Comparison of ENCODE assay signal across 10 cellular contexts in genomic region chr9:123927625-123928308, GRCh38. TPM values are rescaled to one million over a fixed set of nuclear protein-coding genes. Genes with fewer than 3 reads are reported as not detected.
DNase-seq lines count a peak whose midpoint lies in the region; ATAC-seq and TF ChIP-seq lines count a peak whose summit lies in the region.
"Had no signal": no experiment of that assay in that cellular context is flagged by ENCODE, and none has a peak within 500 bp of the region (broad histone marks: within the 10 kb centered on the region; RNA-seq: fewer than 3 reads in every experiment).

No MANE protein-coding gene starts in this region.

- CTCF ChIA-PET in activated CD4-positive, alpha-beta memory T cell treated with anti-CD3 and anti-CD28 coated beads for 36 hours (lab: Charles Lee), result no interaction called here
- CTCF ChIA-PET in activated CD4-positive, alpha-beta memory T cell treated with anti-CD3 and anti-CD28 coated beads, Interleukin-2, amount 10 ng/mL, durations not matched to agents 7 days and 5 days (lab: Charles Lee), result interaction anchor here (0.6 kb wide), 1 partner anchor 527 kb away, joined by 3 read pairs; no protein-coding TSS in a partner anchor
- CTCF ChIA-PET in OCI-LY7 (lab: Charles Lee; ENCODE audit: unreplicated experiment) (no interaction called here), HEK293T (lab: Yijun Ruan, JAX) (no interaction called here)

- peaks cover 10% of the 10 kb centered on the region for H3K36me3 Mint-ChIP-seq in activated CD4-positive, alpha-beta memory T cell treated with anti-CD3 and anti-CD28 coated beads for 36 hours
- H3K36me3 Mint-ChIP-seq in activated CD4-positive, alpha-beta memory T cell treated with anti-CD3 and anti-CD28 coated beads, Interleukin-2, amount 10 ng/mL, durations not matched to agents 7 days and 5 days (ENCODE audit: low read depth), result peaks cover 6% of the 10 kb centered on the region
- H3K36me3 Mint-ChIP-seq in stimulated activated memory B cell treated with anti-CD40 and anti-IgM and Interleukin-4, amounts not matched to agents 10 μg/mL and 1 μg/mL and 100 μg/mL, for 72 hours, result peaks cover 16% of the 10 kb centered on the region

- H3K36me3 ChIP-seq in OCI-LY7 (ENCODE audit: insufficient read depth, low read length) (peaks cover 5% of the 10 kb centered on the region; the same call in 1 of the 2 replicates), ascending aorta (no peaks in the 10 kb centered on the region)

- H3K4me1 ChIP-seq in OCI-LY7 (ENCODE audit: insufficient read depth, low read length, poor library complexity, severe bottlenecking) (peaks cover 46% of the 10 kb centered on the region), ascending aorta (peaks cover 2 to 6% of the 10 kb centered on the region in 2 donors)

- H2AFZ ChIP-seq in OCI-LY7 (ENCODE audit: low read length), result no peak overlapping the region

- H3K9me3 ChIP-seq in OCI-LY7 (ENCODE audit: low read length) (peaks cover 7% of the 10 kb centered on the region; the same call in 1 of the 2 replicates), ascending aorta (no peaks in the 10 kb centered on the region)

- H4K20me1 ChIP-seq in OCI-LY7 (ENCODE audit: insufficient read depth, low read length), result peaks cover 10% of the 10 kb centered on the region; the same call in 1 of the 2 replicates

- intact Hi-C loops in activated CD4-positive, alpha-beta memory T cell treated with anti-CD3 and anti-CD28 coated beads for 36 hours (cut with micrococcal nuclease), result loop anchor here (5.0 kb wide), 3 partner anchors 70 to 380 kb away; no protein-coding TSS in a partner anchor
- intact Hi-C loops in OCI-LY7 (cut with micrococcal nuclease; ENCODE audit: unreplicated experiment) (loop anchor here (1.0 kb wide), 1 partner anchor 248 kb away; no protein-coding TSS in a partner anchor), ascending aorta (cut with DNase I) (loop anchor here (10.0 kb wide), 2 partner anchors 487 to 1663 kb away; partner anchors contain the start of genes MRRF, PSMB7 and RBM18)

- H3K9me3 Mint-ChIP-seq in activated CD4-positive, alpha-beta memory T cell treated with anti-CD3 and anti-CD28 coated beads for 36 hours, result peaks cover 5% of the 10 kb centered on the region
- H3K9me3 Mint-ChIP-seq in activated CD4-positive, alpha-beta memory T cell treated with anti-CD3 and anti-CD28 coated beads, Interleukin-2, amount 10 ng/mL, durations not matched to agents 7 days and 5 days, result no peaks in the 10 kb centered on the region
- peaks cover 2% of the 10 kb centered on the region for H3K9me3 Mint-ChIP-seq in stimulated activated memory B cell treated with anti-CD40 and anti-IgM and Interleukin-4, amounts not matched to agents 10 μg/mL and 1 μg/mL and 100 μg/mL, for 72 hours

- H3K4me1 Mint-ChIP-seq in activated CD4-positive, alpha-beta memory T cell treated with anti-CD3 and anti-CD28 coated beads for 36 hours (ENCODE audit: low read depth), result peaks cover 32% of the 10 kb centered on the region
- H3K4me1 Mint-ChIP-seq in activated CD4-positive, alpha-beta memory T cell treated with anti-CD3 and anti-CD28 coated beads, Interleukin-2, amount 10 ng/mL, durations not matched to agents 7 days and 5 days, result peaks cover 34% of the 10 kb centered on the region
- H3K4me1 Mint-ChIP-seq in stimulated activated memory B cell treated with anti-CD40 and anti-IgM and Interleukin-4, amounts not matched to agents 10 μg/mL and 1 μg/mL and 100 μg/mL, for 72 hours, result peaks cover 27% of the 10 kb centered on the region

- H3K27ac Mint-ChIP-seq in activated CD4-positive, alpha-beta memory T cell treated with anti-CD3 and anti-CD28 coated beads for 36 hours, result no peak overlapping the region
- H3K27ac Mint-ChIP-seq in activated CD4-positive, alpha-beta memory T cell treated with anti-CD3 and anti-CD28 coated beads, Interleukin-2, amount 10 ng/mL, durations not matched to agents 7 days and 5 days, result no peak overlapping the region
- peak overlapping the region; percentile 73 for H3K27ac Mint-ChIP-seq in stimulated activated memory B cell treated with anti-CD40 and anti-IgM and Interleukin-4, amounts not matched to agents 10 μg/mL and 1 μg/mL and 100 μg/mL, for 72 hours

- H3K27ac ChIP-seq in OCI-LY7 (ENCODE audit: low read depth, low read length, poor library complexity, severe bottlenecking), result peak overlapping the region; percentile 62
- no peak overlapping the region for H3K27ac ChIP-seq in ascending aorta
- H3K27ac ChIP-seq: C4-2B had no signal

- H3K4me3 ChIP-seq in OCI-LY7 (ENCODE audit: low read depth, low read length, poor library complexity, severe bottlenecking) (peak overlapping the region; percentile 74), ascending aorta (peak overlapping the region in 1 of 2 donors; percentile 95)

- H3K4me3 Mint-ChIP-seq in activated CD4-positive, alpha-beta memory T cell treated with anti-CD3 and anti-CD28 coated beads for 36 hours, result peak overlapping the region; percentile 35
- H3K4me3 Mint-ChIP-seq in activated CD4-positive, alpha-beta memory T cell treated with anti-CD3 and anti-CD28 coated beads, Interleukin-2, amount 10 ng/mL, durations not matched to agents 7 days and 5 days, result no peak overlapping the region
- peak overlapping the region; percentile 15 for H3K4me3 Mint-ChIP-seq in stimulated activated memory B cell treated with anti-CD40 and anti-IgM and Interleukin-4, amounts not matched to agents 10 μg/mL and 1 μg/mL and 100 μg/mL, for 72 hours

- no peak for TF ChIP-seq CTCF in OCI-LY7 (conservative IDR thresholded peaks at IDR 0.05; ENCODE audit: low read length)
- TF ChIP-seq CTCF in ascending aorta (IDR thresholded peaks at IDR 0.05), result no peak

- ATAC-seq in stimulated activated memory B cell treated with anti-CD40 and anti-IgM and Interleukin-4, amounts not matched to agents 10 μg/mL and 1 μg/mL and 100 μg/mL, for 72 hours, result no peak

- H3K27me3 Mint-ChIP-seq in activated CD4-positive, alpha-beta memory T cell treated with anti-CD3 and anti-CD28 coated beads for 36 hours, result peaks cover 1% of the 10 kb centered on the region
- peaks cover 3% of the 10 kb centered on the region for H3K27me3 Mint-ChIP-seq in activated CD4-positive, alpha-beta memory T cell treated with anti-CD3 and anti-CD28 coated beads, Interleukin-2, amount 10 ng/mL, durations not matched to agents 7 days and 5 days
- H3K27me3 Mint-ChIP-seq in stimulated activated memory B cell treated with anti-CD40 and anti-IgM and Interleukin-4, amounts not matched to agents 10 μg/mL and 1 μg/mL and 100 μg/mL, for 72 hours, result no peaks in the 10 kb centered on the region

- no peaks in the 10 kb centered on the region for H3K27me3 ChIP-seq in ascending aorta

- no peaks in the 10 kb centered on the region for H3K9me2 ChIP-seq in OCI-LY7 (ENCODE audit: insufficient read depth, low read length)

- H3K79me2 ChIP-seq in OCI-LY7 (ENCODE audit: insufficient read depth, low read depth, low read length), result peaks cover 53% of the 10 kb centered on the region

- no peak for DNase-seq in activated CD4-positive, alpha-beta memory T cell treated with anti-CD3 and anti-CD28 coated beads for 36 hours
- no peak for DNase-seq in activated CD4-positive, alpha-beta memory T cell treated with anti-CD3 and anti-CD28 coated beads, Interleukin-2, amount 10 ng/mL, durations not matched to agents 7 days and 5 days
- DNase-seq in OCI-LY7 (ENCODE audit: low spot score), result peak; percentile 41
- peak; percentile 57 for DNase-seq in fibroblast of gingiva (ENCODE audit: low read depth)
- no peak for DNase-seq in ascending aorta (ENCODE audit: low spot score in 2 of 2)
- no peak for DNase-seq in HEK293T (ENCODE audit: extremely low spot score)
- DNase-seq in amygdala (lab: John Stamatoyannopoulos, UW), result no peak
- DNase-seq: NCI-H774 had no signal

- H3K4me2 ChIP-seq in OCI-LY7 (ENCODE audit: low read length), result peak overlapping the region; percentile 71

- BruUV-seq in OCI-LY7 (replicated peaks; lab: Mats Ljungman, UMichigan), result no TSS peak

- POLR2A ChIA-PET in activated CD4-positive, alpha-beta memory T cell treated with anti-CD3 and anti-CD28 coated beads for 36 hours (lab: Charles Lee), result no interaction called here
- POLR2A ChIA-PET in activated CD4-positive, alpha-beta memory T cell treated with anti-CD3 and anti-CD28 coated beads, Interleukin-2, amount 10 ng/mL, durations not matched to agents 7 days and 5 days (lab: Charles Lee), result no interaction called here
- POLR2A ChIA-PET in OCI-LY7 (lab: Charles Lee), result interaction anchor here (1.1 kb wide), 1 partner anchor 16 kb away, joined by 3 read pairs; no protein-coding TSS in a partner anchor
- POLR2A ChIA-PET in HEK293T (lab: Yijun Ruan, JAX), result no interaction called here

TF ChIP-seq in HEK293T, 16 proteins besides CTCF, POLR2A, EP300 and RAD21:
- TF ChIP-seq ARNT (IDR thresholded peaks at IDR 0.05) (no peak), SUZ12 (IDR thresholded peaks at IDR 0.05) (no peak), NFRKB (IDR thresholded peaks at IDR 0.05) (no peak), PKNOX1 (IDR thresholded peaks at IDR 0.05) (no peak), L3MBTL2 (conservative IDR thresholded peaks at IDR 0.05) (no peak), FOXA1 (IDR thresholded peaks at IDR 0.05) (no peak), SP1 (IDR thresholded peaks at IDR 0.05) (no peak), FOXM1 (IDR thresholded peaks at IDR 0.05; ENCODE audit: borderline replicate concordance) (no peak), ZNF384 (IDR thresholded peaks at IDR 0.05) (no peak)

RNA-seq across cellular contexts. Expression of gene DENND1A, which starts 2.2 kb away (rescaled TPM):
- total RNA-seq in activated CD4-positive, alpha-beta memory T cell treated with anti-CD3 and anti-CD28 coated beads for 36 hours, result 10 to 100 TPM; 17.3 to 18.0 TPM
- total RNA-seq in activated CD4-positive, alpha-beta memory T cell treated with anti-CD3 and anti-CD28 coated beads, Interleukin-2, amount 10 ng/mL, durations not matched to agents 7 days and 5 days, result 10 to 100 TPM; 12.8 to 14.8 TPM
- 14.4 and 17.9 TPM in 2 replicates for total RNA-seq in OCI-LY7 (2014; rRNA removed; shearing (Covaris generic))
- total RNA-seq in OCI-LY7 (2022) (36.3 and 37.0 TPM in 2 replicates), ascending aorta (37.3 TPM)

Comparison
In these comparisons a context has a peak if more than half of its experiments do, and no peak if none do; other contexts are left out.
1. DNase-seq: peak in OCI-LY7 (single experiment) and fibroblast of gingiva (single experiment); none in activated CD4-positive, alpha-beta memory T cell treated with anti-CD3 and anti-CD28 coated beads for 36 hours (single experiment), activated CD4-positive, alpha-beta memory T cell treated with anti-CD3 and anti-CD28 coated beads, Interleukin-2, amount 10 ng/mL, durations not matched to agents 7 days and 5 days (single experiment), ascending aorta (0 of 2), HEK293T (single experiment) and amygdala (0 of 56).